8 cellular contexts compared by ENCODE assay signal in the genomic region with DNA sequence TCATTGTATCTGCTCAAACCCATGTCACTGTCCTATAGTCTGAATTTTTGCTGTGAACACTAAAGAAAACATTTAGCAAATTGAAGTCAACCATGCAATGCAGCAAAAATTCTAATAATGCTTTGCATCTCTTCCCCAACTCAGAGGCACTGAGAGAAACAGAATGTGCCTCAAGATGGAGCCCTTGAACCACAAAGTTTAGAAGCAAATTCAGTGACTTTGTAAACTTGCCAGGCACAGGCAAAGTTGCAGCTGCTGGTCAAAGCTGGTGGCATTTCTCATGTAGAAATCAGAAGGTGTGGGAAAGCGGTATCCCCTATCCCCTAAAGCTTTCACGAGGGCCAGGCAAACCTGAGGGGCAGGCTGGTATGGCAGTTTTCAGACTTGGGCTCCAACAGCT.
A peak's percentile ranks its signal among the peaks of the same experiment; 100 is the strongest.
DNase-seq lines count a peak whose midpoint lies in the region; ATAC-seq and TF ChIP-seq lines count a peak whose summit lies in the region.

No MANE protein-coding gene starts in this region.

- H3K36me3 ChIP-seq in GM23248 (ENCODE audit: low read depth), result no peaks in the 10 kb centered on the region
- no peaks in the 10 kb centered on the region for H3K36me3 ChIP-seq in SK-N-SH (replicated peaks in 1 of 2; ENCODE audit: control insufficient read depth in 1 of 2, insufficient read depth in 2 of 2, low read length in 1 of 2)

- H3K9ac ChIP-seq in GM23248, result peak overlapping the region; percentile 16; the same call in 1 of the 2 replicates
- H3K9ac ChIP-seq in SK-N-SH, result peak overlapping the region; percentile 25; the same call in 1 of the 2 replicates

- TF ChIP-seq CTCF in 22Rv1 (IDR thresholded peaks at IDR 0.05) (peak; percentile 26), SK-N-SH (IDR thresholded peaks at IDR 0.05) (peak; percentile 84), fibroblast of villous mesenchyme (IDR thresholded peaks at IDR 0.05; ENCODE audit: insufficient read depth, low read depth, low read length) (peak; percentile 63)

- peak; percentile 71 for TF ChIP-seq RAD21 in SK-N-SH (IDR thresholded peaks at IDR 0.05; ENCODE audit: low read length)

- CTCF ChIA-PET in SK-N-SH (lab: Yijun Ruan, JAX), result no interaction called here

- H3K9me3 ChIP-seq in GM23248 (ENCODE audit: low read depth), result no peaks in the 10 kb centered on the region
- H3K9me3 ChIP-seq in SK-N-SH, result no peaks in the 10 kb centered on the region

- no peaks in the 10 kb centered on the region for H3K27me3 ChIP-seq in GM23248 (replicated peaks; ENCODE audit: insufficient read depth)
- no peaks in the 10 kb centered on the region for H3K27me3 ChIP-seq in SK-N-SH (ENCODE audit: insufficient read depth)

- WGBS in GM23248 (ENCODE audit: low coverage in 1 of 2, low lambda C conversion rate in 2 of 2, missing lambda C conversion rate in 2 of 2), 2 experiments, result 0% methylated on average over 2 of the region's 2 CpGs
- 0% methylated on average over 2 of the region's 2 CpGs for WGBS in SK-N-SH (ENCODE audit: low lambda C conversion rate)

- no peak overlapping the region for H3K27ac ChIP-seq in 22Rv1
- peak overlapping the region; percentile 70 for H3K27ac ChIP-seq in GM23248
- H3K27ac ChIP-seq in SK-N-SH (ENCODE audit: low read depth in 2 of 2, low read length in 1 of 2), result peak overlapping the region; percentile 69 to 80; a peak in 3 of 4 replicates

- H3K4me3 ChIP-seq in GM23248 (no peak overlapping the region), SK-N-SH (ENCODE audit: low read depth in 2 of 2, low read length in 1 of 2) (no peak overlapping the region), fibroblast of villous mesenchyme (ENCODE audit: low read depth, low read length) (no peak overlapping the region)

- POLR2A ChIA-PET in SK-N-SH (lab: Yijun Ruan, JAX), result no interaction called here

- H3K4me2 ChIP-seq in GM23248 (ENCODE audit: unreplicated experiment) (no peak overlapping the region), SK-N-SH (no peak overlapping the region)

- DNase-seq in GM23248 (peak; percentile 81), SK-N-SH (no peak), fibroblast of villous mesenchyme (ENCODE audit: low read depth) (peak; percentile 79), pons (ENCODE audit: low spot score) (peak; percentile 62), DMS153 treated with DMSO at 0.1 percent for 48 hours (lab: John Stamatoyannopoulos, UW; ENCODE audit: unreplicated experiment) (no peak)
- no peak for DNase-seq in effector CD8-positive, alpha-beta T cell (lab: John Stamatoyannopoulos, UW)

- in situ Hi-C loops in GM23248 (cut with MboI), result loop anchor here (25.0 kb wide), 1 partner anchor 415 kb away; no protein-coding TSS in a partner anchor

- H3K9me2 ChIP-seq in GM23248 (ENCODE audit: insufficient read depth) (no peaks in the 10 kb centered on the region), SK-N-SH (no peaks in the 10 kb centered on the region)

- no peaks in the 10 kb centered on the region for H4K20me1 ChIP-seq in GM23248 (ENCODE audit: insufficient read depth)
- H4K20me1 ChIP-seq in SK-N-SH (ENCODE audit: insufficient read depth), result no peaks in the 10 kb centered on the region

- H2AFZ ChIP-seq in GM23248 (peak overlapping the region; percentile 53; the same call in 1 of the 2 replicates), SK-N-SH (ENCODE audit: low read depth) (no peak overlapping the region)

- H3K79me2 ChIP-seq in GM23248 (ENCODE audit: insufficient read depth), result no peaks in the 10 kb centered on the region
- H3K79me2 ChIP-seq in SK-N-SH (ENCODE audit: insufficient read depth), result no peaks in the 10 kb centered on the region

- no peak for ATAC-seq in GM19023 (IDR thresholded peaks at IDR 0.05; ENCODE audit: unreplicated experiment)

- 0 out of 4 replicates have a peak, but pooled peaks of 1 of the 2 experiments have one; percentile 44 for TF ChIP-seq EP300 in SK-N-SH (IDR thresholded peaks at IDR 0.05; ENCODE audit: borderline replicate concordance in 1 of 2, low read depth in 1 of 2, low read length in 1 of 2)

- H3K4me1 ChIP-seq in GM23248 (ENCODE audit: insufficient read depth) (peaks cover 22% of the 10 kb centered on the region), SK-N-SH (ENCODE audit: control insufficient read depth in 1 of 2, insufficient read depth in 2 of 2, low read depth in 1 of 2, low read length in 1 of 2) (0 out of 4 replicates have a peak, but pooled peaks cover 0 to 13% of the 10 kb centered on the region in 2 experiments)

- H3F3A ChIP-seq in GM23248 (ENCODE audit: insufficient read depth), result peaks cover 4% of the 10 kb centered on the region; the same call in 1 of the 2 replicates
- peaks cover 9% of the 10 kb centered on the region for H3F3A ChIP-seq in SK-N-SH (replicated peaks; ENCODE audit: insufficient read depth)

TF ChIP-seq in SK-N-SH, 30 proteins besides CTCF, POLR2A, EP300 and RAD21 (continues in another document):
- TF ChIP-seq YY1 (IDR thresholded peaks at IDR 0.05; ENCODE audit: low read depth) (no peak), SMC3 (IDR thresholded peaks at IDR 0.05; ENCODE audit: low read depth, low read length) (peak; percentile 74), TEAD4 (IDR thresholded peaks at IDR 0.05; ENCODE audit: borderline replicate concordance, insufficient read depth) (peak; percentile 64; the same call in 1 of the 2 replicates), ELF1 (IDR thresholded peaks at IDR 0.05) (no peak), EZH2phosphoT487 (IDR thresholded peaks at IDR 0.05; ENCODE audit: borderline replicate concordance, low read depth) (no peak), FOXM1 (IDR thresholded peaks at IDR 0.05; ENCODE audit: low read depth) (no peak), TCF12 (IDR thresholded peaks at IDR 0.05) (peak; percentile 78), RXRA (IDR thresholded peaks at IDR 0.05; ENCODE audit: borderline replicate concordance, low read depth) (peak; percentile 61; the same call in 1 of the 2 replicates)
- TF ChIP-seq, protein P1, sequence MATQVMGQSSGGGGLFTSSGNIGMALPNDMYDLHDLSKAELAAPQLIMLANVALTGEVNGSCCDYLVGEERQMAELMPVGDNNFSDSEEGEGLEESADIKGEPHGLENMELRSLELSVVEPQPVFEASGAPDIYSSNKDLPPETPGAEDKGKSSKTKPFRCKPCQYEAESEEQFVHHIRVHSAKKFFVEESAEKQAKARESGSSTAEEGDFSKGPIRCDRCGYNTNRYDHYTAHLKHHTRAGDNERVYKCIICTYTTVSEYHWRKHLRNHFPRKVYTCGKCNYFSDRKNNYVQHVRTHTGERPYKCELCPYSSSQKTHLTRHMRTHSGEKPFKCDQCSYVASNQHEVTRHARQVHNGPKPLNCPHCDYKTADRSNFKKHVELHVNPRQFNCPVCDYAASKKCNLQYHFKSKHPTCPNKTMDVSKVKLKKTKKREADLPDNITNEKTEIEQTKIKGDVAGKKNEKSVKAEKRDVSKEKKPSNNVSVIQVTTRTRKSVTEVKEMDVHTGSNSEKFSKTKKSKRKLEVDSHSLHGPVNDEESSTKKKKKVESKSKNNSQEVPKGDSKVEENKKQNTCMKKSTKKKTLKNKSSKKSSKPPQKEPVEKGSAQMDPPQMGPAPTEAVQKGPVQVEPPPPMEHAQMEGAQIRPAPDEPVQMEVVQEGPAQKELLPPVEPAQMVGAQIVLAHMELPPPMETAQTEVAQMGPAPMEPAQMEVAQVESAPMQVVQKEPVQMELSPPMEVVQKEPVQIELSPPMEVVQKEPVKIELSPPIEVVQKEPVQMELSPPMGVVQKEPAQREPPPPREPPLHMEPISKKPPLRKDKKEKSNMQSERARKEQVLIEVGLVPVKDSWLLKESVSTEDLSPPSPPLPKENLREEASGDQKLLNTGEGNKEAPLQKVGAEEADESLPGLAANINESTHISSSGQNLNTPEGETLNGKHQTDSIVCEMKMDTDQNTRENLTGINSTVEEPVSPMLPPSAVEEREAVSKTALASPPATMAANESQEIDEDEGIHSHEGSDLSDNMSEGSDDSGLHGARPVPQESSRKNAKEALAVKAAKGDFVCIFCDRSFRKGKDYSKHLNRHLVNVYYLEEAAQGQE (IDR thresholded peaks at IDR 0.05; ENCODE audit: low read depth, low read length), result no peak
- TF ChIP-seq, protein P2, sequence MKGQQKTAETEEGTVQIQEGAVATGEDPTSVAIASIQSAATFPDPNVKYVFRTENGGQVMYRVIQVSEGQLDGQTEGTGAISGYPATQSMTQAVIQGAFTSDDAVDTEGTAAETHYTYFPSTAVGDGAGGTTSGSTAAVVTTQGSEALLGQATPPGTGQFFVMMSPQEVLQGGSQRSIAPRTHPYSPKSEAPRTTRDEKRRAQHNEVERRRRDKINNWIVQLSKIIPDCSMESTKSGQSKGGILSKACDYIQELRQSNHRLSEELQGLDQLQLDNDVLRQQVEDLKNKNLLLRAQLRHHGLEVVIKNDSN (IDR thresholded peaks at IDR 0.05; ENCODE audit: borderline replicate concordance, low read depth), result no peak
- TF ChIP-seq, protein P3, sequence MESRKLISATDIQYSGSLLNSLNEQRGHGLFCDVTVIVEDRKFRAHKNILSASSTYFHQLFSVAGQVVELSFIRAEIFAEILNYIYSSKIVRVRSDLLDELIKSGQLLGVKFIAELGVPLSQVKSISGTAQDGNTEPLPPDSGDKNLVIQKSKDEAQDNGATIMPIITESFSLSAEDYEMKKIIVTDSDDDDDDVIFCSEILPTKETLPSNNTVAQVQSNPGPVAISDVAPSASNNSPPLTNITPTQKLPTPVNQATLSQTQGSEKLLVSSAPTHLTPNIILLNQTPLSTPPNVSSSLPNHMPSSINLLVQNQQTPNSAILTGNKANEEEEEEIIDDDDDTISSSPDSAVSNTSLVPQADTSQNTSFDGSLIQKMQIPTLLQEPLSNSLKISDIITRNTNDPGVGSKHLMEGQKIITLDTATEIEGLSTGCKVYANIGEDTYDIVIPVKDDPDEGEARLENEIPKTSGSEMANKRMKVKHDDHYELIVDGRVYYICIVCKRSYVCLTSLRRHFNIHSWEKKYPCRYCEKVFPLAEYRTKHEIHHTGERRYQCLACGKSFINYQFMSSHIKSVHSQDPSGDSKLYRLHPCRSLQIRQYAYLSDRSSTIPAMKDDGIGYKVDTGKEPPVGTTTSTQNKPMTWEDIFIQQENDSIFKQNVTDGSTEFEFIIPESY (IDR thresholded peaks at IDR 0.05; ENCODE audit: borderline replicate concordance, low read depth), result no peak
- TF ChIP-seq, protein P4, sequence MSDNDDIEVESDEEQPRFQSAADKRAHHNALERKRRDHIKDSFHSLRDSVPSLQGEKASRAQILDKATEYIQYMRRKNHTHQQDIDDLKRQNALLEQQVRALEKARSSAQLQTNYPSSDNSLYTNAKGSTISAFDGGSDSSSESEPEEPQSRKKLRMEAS (IDR thresholded peaks at IDR 0.05; ENCODE audit: low read depth), result peak; percentile 36; the same call in 1 of the 2 replicates
- TF ChIP-seq, protein P5, sequence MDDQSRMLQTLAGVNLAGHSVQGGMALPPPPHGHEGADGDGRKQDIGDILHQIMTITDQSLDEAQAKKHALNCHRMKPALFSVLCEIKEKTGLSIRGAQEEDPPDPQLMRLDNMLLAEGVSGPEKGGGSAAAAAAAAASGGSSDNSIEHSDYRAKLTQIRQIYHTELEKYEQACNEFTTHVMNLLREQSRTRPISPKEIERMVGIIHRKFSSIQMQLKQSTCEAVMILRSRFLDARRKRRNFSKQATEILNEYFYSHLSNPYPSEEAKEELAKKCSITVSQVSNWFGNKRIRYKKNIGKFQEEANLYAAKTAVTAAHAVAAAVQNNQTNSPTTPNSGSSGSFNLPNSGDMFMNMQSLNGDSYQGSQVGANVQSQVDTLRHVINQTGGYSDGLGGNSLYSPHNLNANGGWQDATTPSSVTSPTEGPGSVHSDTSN (IDR thresholded peaks at IDR 0.05), result peak; percentile 53

Comparison
In these comparisons a context has a peak if more than half of its experiments do, and no peak if none do; other contexts are left out.
1. CTCF ChIP-seq: peak in every context shown above with its lines; median percentile 84 in SK-N-SH; 63 in fibroblast of villous mesenchyme; 26 in 22Rv1.
2. DNase-seq: peak in GM23248 (single experiment), fibroblast of villous mesenchyme (single experiment) and pons (single experiment); none in SK-N-SH (single experiment), DMS153 treated with DMSO at 0.1 percent for 48 hours (single experiment) and effector CD8-positive, alpha-beta T cell (single experiment).